Comparison of ENCODE assay signal across 1 cellular context in the genomic region with DNA sequence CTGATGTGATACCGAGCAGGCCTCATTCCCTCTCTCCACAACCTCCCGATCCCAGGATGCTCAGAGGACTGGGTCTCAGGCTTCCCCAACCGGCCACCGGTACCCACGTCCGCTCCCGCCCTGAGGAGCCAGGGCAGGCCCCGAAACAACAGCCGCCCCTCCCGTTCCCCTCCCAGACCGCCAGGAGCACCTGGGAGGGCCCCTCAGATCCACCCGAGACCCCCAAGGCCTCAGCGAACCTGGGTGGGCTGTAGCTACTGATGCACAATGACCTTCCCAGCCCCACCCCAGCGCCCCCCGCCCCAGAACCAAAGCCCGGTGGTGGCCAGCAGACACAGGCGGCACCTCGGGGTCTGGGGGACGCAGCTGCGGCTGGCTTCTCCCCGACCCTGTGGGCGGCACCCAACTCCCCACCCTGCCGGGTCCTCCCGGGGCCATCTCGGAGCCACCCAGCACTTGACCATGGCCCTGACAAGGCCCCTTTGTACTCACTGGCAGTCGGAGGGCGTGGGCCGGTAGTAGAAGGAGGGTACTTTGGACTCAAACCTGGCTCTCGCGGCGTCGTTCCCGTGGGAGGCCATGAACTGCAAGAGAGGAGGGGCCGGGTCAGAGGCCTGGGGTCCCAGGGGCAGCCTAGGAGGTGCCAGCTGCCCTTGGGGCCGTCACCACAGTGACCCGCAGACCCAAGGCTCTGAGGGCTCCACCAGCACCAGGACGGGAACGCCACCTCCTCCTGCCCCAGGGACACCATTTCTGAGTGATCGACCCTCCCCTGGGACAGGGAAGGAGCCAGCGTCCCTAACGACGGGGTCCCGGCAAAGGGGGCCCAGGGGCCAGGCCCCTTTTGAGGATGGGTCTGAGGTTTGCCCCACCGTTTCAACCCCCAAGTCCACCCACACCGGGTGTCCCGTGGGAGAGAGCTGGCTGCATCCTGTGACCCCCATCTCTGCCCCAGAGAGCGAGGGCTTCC.
TF ChIP-seq lines count a peak whose summit lies in the region.

No MANE protein-coding gene starts in this region.

TF ChIP-seq in HepG2, 621 proteins besides CTCF, POLR2A, EP300 and RAD21 (continued from another document and continues in another):
- TF ChIP-seq ARNTL (CRISPR knock-in tag; IDR thresholded peaks at IDR 0.05) (peak; percentile 27; the same call in 1 of the 2 replicates), ZNF33A (CRISPR knock-in tag; IDR thresholded peaks at IDR 0.05; ENCODE audit: borderline replicate concordance) (no peak), DBP (CRISPR knock-in tag; IDR thresholded peaks at IDR 0.05; ENCODE audit: not compliant biosample characterization) (no peak), MTF2 (CRISPR knock-in tag; IDR thresholded peaks at IDR 0.05; ENCODE audit: borderline replicate concordance) (no peak), ZBTB2 (CRISPR knock-in tag; IDR thresholded peaks at IDR 0.05; ENCODE audit: low read depth) (no peak), ZNF747 (CRISPR knock-in tag; IDR thresholded peaks at IDR 0.05; ENCODE audit: borderline replicate concordance) (no peak), PRDM4 (CRISPR knock-in tag; IDR thresholded peaks at IDR 0.05; ENCODE audit: borderline replicate concordance) (no peak), ZBTB44 (CRISPR knock-in tag; IDR thresholded peaks at IDR 0.05) (no peak), ZFP36L2 (CRISPR knock-in tag; IDR thresholded peaks at IDR 0.05) (no peak), CENPT (CRISPR knock-in tag; IDR thresholded peaks at IDR 0.05; ENCODE audit: low read depth) (no peak), ELF1 (CRISPR knock-in tag; IDR thresholded peaks at IDR 0.05) (0 out of 2 replicates have a peak, but pooled peaks have one; percentile 19), GTF2F1 (IDR thresholded peaks at IDR 0.05; ENCODE audit: low read length) (no peak), TAF1 (CRISPR knock-in tag; IDR thresholded peaks at IDR 0.05) (peak; percentile 33; the same call in 1 of the 2 replicates), ZNF263 (CRISPR knock-in tag; IDR thresholded peaks at IDR 0.05) (peak; percentile 43; the same call in 1 of the 2 replicates), ZNF124 (CRISPR knock-in tag; IDR thresholded peaks at IDR 0.05) (no peak; the same call in 1 of the 2 replicates), ZNF572 (CRISPR knock-in tag; IDR thresholded peaks at IDR 0.05) (no peak), ZNF224 (CRISPR knock-in tag; IDR thresholded peaks at IDR 0.05) (no peak), ZNF607 (CRISPR knock-in tag; IDR thresholded peaks at IDR 0.05; ENCODE audit: borderline replicate concordance) (no peak), ZNF12 (CRISPR knock-in tag; IDR thresholded peaks at IDR 0.05) (no peak), CREB1 (IDR thresholded peaks at IDR 0.05) (no peak), CREB1 (CRISPR knock-in tag; IDR thresholded peaks at IDR 0.05) (no peak; the same call in 1 of the 2 replicates), SALL1 (CRISPR knock-in tag; IDR thresholded peaks at IDR 0.05) (peak; percentile 80; the same call in 1 of the 2 replicates), KAT2B (IDR thresholded peaks at IDR 0.05; ENCODE audit: borderline replicate concordance, low read depth, low read length) (no peak), KLF12 (CRISPR knock-in tag; IDR thresholded peaks at IDR 0.05; ENCODE audit: borderline replicate concordance) (no peak; the same call in 1 of the 2 replicates), NR2F2 (IDR thresholded peaks at IDR 0.05; ENCODE audit: borderline replicate concordance, low read depth) (peak; percentile 85), ZNF33B (CRISPR knock-in tag; IDR thresholded peaks at IDR 0.05) (no peak), ZNF274 (CRISPR knock-in tag; IDR thresholded peaks at IDR 0.05) (peak; percentile 21; the same call in 1 of the 2 replicates), KDM1A (CRISPR knock-in tag; IDR thresholded peaks at IDR 0.05) (no peak), SMAD1 (CRISPR knock-in tag; IDR thresholded peaks at IDR 0.05; ENCODE audit: borderline replicate concordance, low read depth) (no peak), IRF2 (CRISPR knock-in tag; IDR thresholded peaks at IDR 0.05) (peak; percentile 35; the same call in 1 of the 2 replicates), KLF11 (CRISPR knock-in tag; IDR thresholded peaks at IDR 0.05) (no peak), SP2 (CRISPR knock-in tag; IDR thresholded peaks at IDR 0.05) (no peak), SIN3B (IDR thresholded peaks at IDR 0.05; ENCODE audit: low read length) (no peak), MIER3 (CRISPR knock-in tag; IDR thresholded peaks at IDR 0.05; ENCODE audit: borderline replicate concordance) (no peak; the same call in 1 of the 2 replicates), ZNF577 (CRISPR knock-in tag; IDR thresholded peaks at IDR 0.05; ENCODE audit: borderline replicate concordance, low read depth) (no peak), PHF21A (CRISPR knock-in tag; IDR thresholded peaks at IDR 0.05) (peak; percentile 77; the same call in 1 of the 2 replicates), NFYB (CRISPR knock-in tag; IDR thresholded peaks at IDR 0.05) (no peak), KDM4B (CRISPR knock-in tag; IDR thresholded peaks at IDR 0.05) (no peak), ZNF343 (CRISPR knock-in tag; IDR thresholded peaks at IDR 0.05) (no peak), ZNF891 (CRISPR knock-in tag; IDR thresholded peaks at IDR 0.05) (peak; percentile 20; the same call in 1 of the 2 replicates), ZFP91 (CRISPR knock-in tag; IDR thresholded peaks at IDR 0.05; ENCODE audit: borderline replicate concordance) (peak; percentile 80; the same call in 1 of the 2 replicates), ZFP82 (CRISPR knock-in tag; IDR thresholded peaks at IDR 0.05; ENCODE audit: borderline replicate concordance) (no peak), ZNF512 (CRISPR knock-in tag; IDR thresholded peaks at IDR 0.05) (no peak), ZKSCAN5 (CRISPR knock-in tag; IDR thresholded peaks at IDR 0.05) (no peak), TMF1 (CRISPR knock-in tag; IDR thresholded peaks at IDR 0.05; ENCODE audit: low read depth) (no peak), ZNF232 (CRISPR knock-in tag; IDR thresholded peaks at IDR 0.05; ENCODE audit: borderline replicate concordance) (no peak), TBP (CRISPR knock-in tag; IDR thresholded peaks at IDR 0.05) (no peak), ZNF614 (CRISPR knock-in tag; IDR thresholded peaks at IDR 0.05; ENCODE audit: borderline replicate concordance) (no peak), ZFP41 (CRISPR knock-in tag; IDR thresholded peaks at IDR 0.05; ENCODE audit: borderline replicate concordance) (no peak), ZNF766 (CRISPR knock-in tag; IDR thresholded peaks at IDR 0.05; ENCODE audit: borderline replicate concordance) (no peak), TEAD2 (CRISPR knock-in tag; IDR thresholded peaks at IDR 0.05) (no peak), KAT7 (CRISPR knock-in tag; IDR thresholded peaks at IDR 0.05; ENCODE audit: borderline replicate concordance) (no peak), ZNF121 (CRISPR knock-in tag; IDR thresholded peaks at IDR 0.05) (no peak)
- TF ChIP-seq, protein P1, sequence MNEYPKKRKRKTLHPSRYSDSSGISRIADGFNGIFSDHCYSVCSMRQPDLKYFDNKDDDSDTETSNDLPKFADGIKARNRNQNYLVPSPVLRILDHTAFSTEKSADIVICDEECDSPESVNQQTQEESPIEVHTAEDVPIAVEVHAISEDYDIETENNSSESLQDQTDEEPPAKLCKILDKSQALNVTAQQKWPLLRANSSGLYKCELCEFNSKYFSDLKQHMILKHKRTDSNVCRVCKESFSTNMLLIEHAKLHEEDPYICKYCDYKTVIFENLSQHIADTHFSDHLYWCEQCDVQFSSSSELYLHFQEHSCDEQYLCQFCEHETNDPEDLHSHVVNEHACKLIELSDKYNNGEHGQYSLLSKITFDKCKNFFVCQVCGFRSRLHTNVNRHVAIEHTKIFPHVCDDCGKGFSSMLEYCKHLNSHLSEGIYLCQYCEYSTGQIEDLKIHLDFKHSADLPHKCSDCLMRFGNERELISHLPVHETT (CRISPR knock-in tag; conservative IDR thresholded peaks at IDR 0.05): no peak
- TF ChIP-seq, protein P2, sequence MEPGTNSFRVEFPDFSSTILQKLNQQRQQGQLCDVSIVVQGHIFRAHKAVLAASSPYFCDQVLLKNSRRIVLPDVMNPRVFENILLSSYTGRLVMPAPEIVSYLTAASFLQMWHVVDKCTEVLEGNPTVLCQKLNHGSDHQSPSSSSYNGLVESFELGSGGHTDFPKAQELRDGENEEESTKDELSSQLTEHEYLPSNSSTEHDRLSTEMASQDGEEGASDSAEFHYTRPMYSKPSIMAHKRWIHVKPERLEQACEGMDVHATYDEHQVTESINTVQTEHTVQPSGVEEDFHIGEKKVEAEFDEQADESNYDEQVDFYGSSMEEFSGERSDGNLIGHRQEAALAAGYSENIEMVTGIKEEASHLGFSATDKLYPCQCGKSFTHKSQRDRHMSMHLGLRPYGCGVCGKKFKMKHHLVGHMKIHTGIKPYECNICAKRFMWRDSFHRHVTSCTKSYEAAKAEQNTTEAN (CRISPR knock-in tag; conservative IDR thresholded peaks at IDR 0.05): no peak
- TF ChIP-seq, protein P3, sequence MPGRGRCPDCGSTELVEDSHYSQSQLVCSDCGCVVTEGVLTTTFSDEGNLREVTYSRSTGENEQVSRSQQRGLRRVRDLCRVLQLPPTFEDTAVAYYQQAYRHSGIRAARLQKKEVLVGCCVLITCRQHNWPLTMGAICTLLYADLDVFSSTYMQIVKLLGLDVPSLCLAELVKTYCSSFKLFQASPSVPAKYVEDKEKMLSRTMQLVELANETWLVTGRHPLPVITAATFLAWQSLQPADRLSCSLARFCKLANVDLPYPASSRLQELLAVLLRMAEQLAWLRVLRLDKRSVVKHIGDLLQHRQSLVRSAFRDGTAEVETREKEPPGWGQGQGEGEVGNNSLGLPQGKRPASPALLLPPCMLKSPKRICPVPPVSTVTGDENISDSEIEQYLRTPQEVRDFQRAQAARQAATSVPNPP (CRISPR knock-in tag; IDR thresholded peaks at IDR 0.05): no peak
